ENCODE assay signal across 1 cellular context in genomic region chr7:90604383-90604782, GRCh38.
TF ChIP-seq lines count a peak whose summit lies in the region.

No MANE protein-coding gene starts in this region.

TF ChIP-seq in GM12878, 131 proteins besides CTCF, POLR2A, EP300 and RAD21 (continued from another document):
- TF ChIP-seq, protein P1, sequence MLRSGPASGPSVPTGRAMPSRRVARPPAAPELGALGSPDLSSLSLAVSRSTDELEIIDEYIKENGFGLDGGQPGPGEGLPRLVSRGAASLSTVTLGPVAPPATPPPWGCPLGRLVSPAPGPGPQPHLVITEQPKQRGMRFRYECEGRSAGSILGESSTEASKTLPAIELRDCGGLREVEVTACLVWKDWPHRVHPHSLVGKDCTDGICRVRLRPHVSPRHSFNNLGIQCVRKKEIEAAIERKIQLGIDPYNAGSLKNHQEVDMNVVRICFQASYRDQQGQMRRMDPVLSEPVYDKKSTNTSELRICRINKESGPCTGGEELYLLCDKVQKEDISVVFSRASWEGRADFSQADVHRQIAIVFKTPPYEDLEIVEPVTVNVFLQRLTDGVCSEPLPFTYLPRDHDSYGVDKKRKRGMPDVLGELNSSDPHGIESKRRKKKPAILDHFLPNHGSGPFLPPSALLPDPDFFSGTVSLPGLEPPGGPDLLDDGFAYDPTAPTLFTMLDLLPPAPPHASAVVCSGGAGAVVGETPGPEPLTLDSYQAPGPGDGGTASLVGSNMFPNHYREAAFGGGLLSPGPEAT (IDR thresholded peaks at IDR 0.05; ENCODE audit: low read depth), result no peak
- TF ChIP-seq, protein P2, sequence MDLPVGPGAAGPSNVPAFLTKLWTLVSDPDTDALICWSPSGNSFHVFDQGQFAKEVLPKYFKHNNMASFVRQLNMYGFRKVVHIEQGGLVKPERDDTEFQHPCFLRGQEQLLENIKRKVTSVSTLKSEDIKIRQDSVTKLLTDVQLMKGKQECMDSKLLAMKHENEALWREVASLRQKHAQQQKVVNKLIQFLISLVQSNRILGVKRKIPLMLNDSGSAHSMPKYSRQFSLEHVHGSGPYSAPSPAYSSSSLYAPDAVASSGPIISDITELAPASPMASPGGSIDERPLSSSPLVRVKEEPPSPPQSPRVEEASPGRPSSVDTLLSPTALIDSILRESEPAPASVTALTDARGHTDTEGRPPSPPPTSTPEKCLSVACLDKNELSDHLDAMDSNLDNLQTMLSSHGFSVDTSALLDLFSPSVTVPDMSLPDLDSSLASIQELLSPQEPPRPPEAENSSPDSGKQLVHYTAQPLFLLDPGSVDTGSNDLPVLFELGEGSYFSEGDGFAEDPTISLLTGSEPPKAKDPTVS (IDR thresholded peaks at IDR 0.05; ENCODE audit: low read depth, low read length), result no peak
- TF ChIP-seq FOXM1 (IDR thresholded peaks at IDR 0.05; ENCODE audit: low read depth, low read length), result no peak
- TF ChIP-seq CREM (IDR thresholded peaks at IDR 0.05; ENCODE audit: low read depth), result no peak
- no peak for TF ChIP-seq IRF3 (IDR thresholded peaks at IDR 0.05)
- TF ChIP-seq CHD4 (IDR thresholded peaks at IDR 0.05), result no peak
- no peak for TF ChIP-seq MTA3 (IDR thresholded peaks at IDR 0.05; ENCODE audit: borderline replicate concordance, low read length)
- TF ChIP-seq MLLT1 (IDR thresholded peaks at IDR 0.05), result no peak
- TF ChIP-seq E2F8 (IDR thresholded peaks at IDR 0.05; ENCODE audit: low read depth, partially characterized antibody), result no peak
